Comparison of ENCODE assay signal across 13 cellular contexts in genomic region chr5:40384782-40385390, GRCh38.
DNase-seq lines count a peak whose midpoint lies in the region; ATAC-seq and TF ChIP-seq lines count a peak whose summit lies in the region.
"Had no signal": no experiment of that assay in that cellular context is flagged by ENCODE, and none has a peak within 500 bp of the region (broad histone marks: within the 10 kb centered on the region; RNA-seq: fewer than 3 reads in every experiment).

No MANE protein-coding gene starts in this region.

- no peak for TF ChIP-seq CTCF in PC-3 (conservative IDR thresholded peaks at IDR 0.05; ENCODE audit: low read depth, low read length)

- peaks cover 17% of the 10 kb centered on the region for H3F3A ChIP-seq in PC-3 (ENCODE audit: low read length, unreplicated experiment)

- no peak for DNase-seq in activated naive CD4-positive, alpha-beta T cell treated with anti-CD3 and anti-CD28 coated beads for 36 hours
- no peak for DNase-seq in activated naive CD4-positive, alpha-beta T cell treated with Interleukin-2 at 50 U/mL for 16 hours
- DNase-seq in PC-3 (peak; percentile 39), left colon (no peak)
- DNase-seq in central memory CD8-positive, alpha-beta T cell (ENCODE audit: low spot score in 2 of 2) = no peak
- no peak for DNase-seq in stimulated activated naive CD8-positive, alpha-beta T cell treated with anti-CD3 and anti-CD28 coated beads, Interleukin-15, amount 100 ng/mL, for 72 hours
- DNase-seq: amniotic stem cell, heart right ventricle had no signal

- H3K36me3 ChIP-seq in PC-3 (ENCODE audit: low read depth, low read length) = no peaks in the 10 kb centered on the region
- H3K36me3 ChIP-seq: heart right ventricle, suprapubic skin had no signal

- H3K27me3 ChIP-seq in PC-3 (ENCODE audit: low read length) = no peaks in the 10 kb centered on the region
- H3K27me3 ChIP-seq: heart right ventricle, suprapubic skin had no signal

- intact Hi-C loops in activated naive CD4-positive, alpha-beta T cell treated with anti-CD3 and anti-CD28 coated beads for 36 hours (cut with micrococcal nuclease) = loop anchor here (1.0 to 10.0 kb wide), 20 partner anchors 16 to 730 kb away; partner anchors contain the start of gene PTGER4
- intact Hi-C loops in PC-3 (cut with micrococcal nuclease) = loop anchor here (1.0 to 10.0 kb wide), 10 partner anchors 26 to 436 kb away; partner anchors contain the start of gene PTGER4
- intact Hi-C loops in left colon (cut with DNase I, micrococcal nuclease) = no loop called here

- peak overlapping the region; percentile 89 for H3K27ac ChIP-seq in PC-3 (ENCODE audit: low read length)
- H3K27ac ChIP-seq: suprapubic skin had no signal

- BruUV-seq in PC-3 (replicated peaks; lab: Mats Ljungman, UMichigan) = TSS peak; percentile 63

- H4K20me1 ChIP-seq in PC-3 (ENCODE audit: low read length) = no peaks in the 10 kb centered on the region

- H3K27me3 Mint-ChIP-seq in activated naive CD4-positive, alpha-beta T cell treated with anti-CD3 and anti-CD28 coated beads for 36 hours (ENCODE audit: low read depth) = no peaks in the 10 kb centered on the region
- H3K27me3 Mint-ChIP-seq in central memory CD8-positive, alpha-beta T cell = no peaks in the 10 kb centered on the region
- H3K27me3 Mint-ChIP-seq in stimulated activated naive CD8-positive, alpha-beta T cell treated with anti-CD3 and anti-CD28 coated beads, Interleukin-15, amount 100 ng/mL, for 72 hours = no peaks in the 10 kb centered on the region
- H3K27me3 Mint-ChIP-seq: memory B cell had no signal

- peaks cover 6% of the 10 kb centered on the region for H3K36me3 Mint-ChIP-seq in activated naive CD4-positive, alpha-beta T cell treated with anti-CD3 and anti-CD28 coated beads for 36 hours (ENCODE audit: low read depth)
- no peaks in the 10 kb centered on the region for H3K36me3 Mint-ChIP-seq in central memory CD8-positive, alpha-beta T cell (ENCODE audit: insufficient read depth)
- H3K36me3 Mint-ChIP-seq: memory B cell had no signal

- peaks cover 60% of the 10 kb centered on the region for H3K4me1 ChIP-seq in PC-3 (ENCODE audit: insufficient read depth, low read length)
- H3K4me1 ChIP-seq: suprapubic skin had no signal

- POLR2A ChIA-PET in PC-3 (lab: Charles Lee; ENCODE audit: unreplicated experiment) = interaction anchor here (0.7 kb wide), 1 partner anchor 73 kb away, joined by 4 read pairs; no protein-coding TSS in a partner anchor

- H3K9me3 Mint-ChIP-seq in activated naive CD4-positive, alpha-beta T cell treated with anti-CD3 and anti-CD28 coated beads for 36 hours = peaks cover 5% of the 10 kb centered on the region
- H3K9me3 Mint-ChIP-seq in central memory CD8-positive, alpha-beta T cell = no peaks in the 10 kb centered on the region
- peaks cover 6 to 7% of the 10 kb centered on the region in 2 donors for H3K9me3 Mint-ChIP-seq in stimulated activated naive CD8-positive, alpha-beta T cell treated with anti-CD3 and anti-CD28 coated beads, Interleukin-15, amount 100 ng/mL, for 72 hours
- H3K9me3 Mint-ChIP-seq: endodermal cell, memory B cell had no signal

- no peak for ATAC-seq in PC-3
- ATAC-seq in central memory CD8-positive, alpha-beta T cell (replicated peaks; ENCODE audit: extremely low read depth, poor library complexity, severe bottlenecking) = no peak
- no peak for ATAC-seq in stimulated activated naive CD8-positive, alpha-beta T cell treated with anti-CD3 and anti-CD28 coated beads, Interleukin-15, amount 100 ng/mL, for 72 hours
- no peak for ATAC-seq in left colon
- ATAC-seq in GM18867 (IDR thresholded peaks at IDR 0.05; ENCODE audit: unreplicated experiment) = no peak
- no peak for ATAC-seq in GM19324 (IDR thresholded peaks at IDR 0.05; ENCODE audit: low FRiP score, unreplicated experiment)

- H3K9me2 ChIP-seq in PC-3 (replicated peaks; ENCODE audit: low read length) = no peaks in the 10 kb centered on the region

- H3K27ac Mint-ChIP-seq in activated naive CD4-positive, alpha-beta T cell treated with anti-CD3 and anti-CD28 coated beads for 36 hours = peak overlapping the region; percentile 85
- H3K27ac Mint-ChIP-seq in central memory CD8-positive, alpha-beta T cell (ENCODE audit: low read depth) = peak overlapping the region; percentile 65
- H3K27ac Mint-ChIP-seq in stimulated activated naive CD8-positive, alpha-beta T cell treated with anti-CD3 and anti-CD28 coated beads, Interleukin-15, amount 100 ng/mL, for 72 hours = peak overlapping the region; percentile 24 to 60
- H3K27ac Mint-ChIP-seq: endodermal cell, memory B cell had no signal

- peak overlapping the region; percentile 48 for H3K9ac ChIP-seq in PC-3 (ENCODE audit: low read length)

- H3K9me3 ChIP-seq in PC-3 (ENCODE audit: low read length) = 0 out of 2 replicates have a peak, but pooled peaks cover 3% of the 10 kb centered on the region
- H3K9me3 ChIP-seq: suprapubic skin had no signal

- H2AFZ ChIP-seq in PC-3 (ENCODE audit: low read length) = no peak overlapping the region

- CTCF ChIA-PET in activated naive CD4-positive, alpha-beta T cell treated with anti-CD3 and anti-CD28 coated beads for 36 hours (lab: Charles Lee) = interaction anchor here (0.6 to 3.0 kb wide), 13 partner anchors 8 to 319 kb away, joined by 3 to 17 read pairs (median 4); no protein-coding TSS in a partner anchor
- CTCF ChIA-PET in PC-3 (lab: Charles Lee) = interaction anchor here (1.1 kb wide), 1 partner anchor 26 kb away, joined by 5 read pairs; no protein-coding TSS in a partner anchor

- H3K4me3 Mint-ChIP-seq in activated naive CD4-positive, alpha-beta T cell treated with anti-CD3 and anti-CD28 coated beads for 36 hours = peak overlapping the region; percentile 34
- H3K4me3 Mint-ChIP-seq in central memory CD8-positive, alpha-beta T cell = peak overlapping the region; percentile 4
- H3K4me3 Mint-ChIP-seq in stimulated activated naive CD8-positive, alpha-beta T cell treated with anti-CD3 and anti-CD28 coated beads, Interleukin-15, amount 100 ng/mL, for 72 hours = peak overlapping the region; percentile 47 to 80
- H3K4me3 Mint-ChIP-seq: endodermal cell, memory B cell had no signal

- no peaks in the 10 kb centered on the region for H3K79me2 ChIP-seq in PC-3 (ENCODE audit: low read length)

- H3K4me1 Mint-ChIP-seq in activated naive CD4-positive, alpha-beta T cell treated with anti-CD3 and anti-CD28 coated beads for 36 hours (ENCODE audit: low read depth) = peaks cover 86% of the 10 kb centered on the region
- peaks cover 56% of the 10 kb centered on the region for H3K4me1 Mint-ChIP-seq in central memory CD8-positive, alpha-beta T cell
- peaks cover 86% of the 10 kb centered on the region for H3K4me1 Mint-ChIP-seq in stimulated activated naive CD8-positive, alpha-beta T cell treated with anti-CD3 and anti-CD28 coated beads, Interleukin-15, amount 100 ng/mL, for 72 hours
- H3K4me1 Mint-ChIP-seq: endodermal cell had no signal

- H3K4me2 ChIP-seq in PC-3 (ENCODE audit: low read length) = peak overlapping the region; percentile 39

- H3K4me3 ChIP-seq in PC-3 (ENCODE audit: low read length) = peak overlapping the region; percentile 36; the same call in 1 of the 2 replicates
- H3K4me3 ChIP-seq: heart right ventricle, suprapubic skin had no signal

Comparison
In these comparisons a context has a peak if more than half of its experiments do, and no peak if none do; other contexts are left out.
1. H3K4me3 Mint-ChIP-seq: peak in every context shown above with its lines; median percentile 64 in stimulated activated naive CD8-positive, alpha-beta T cell treated with anti-CD3 and anti-CD28 coated beads, Interleukin-15, amount 100 ng/mL, for 72 hours; 34 in activated naive CD4-positive, alpha-beta T cell treated with anti-CD3 and anti-CD28 coated beads for 36 hours; 4 in central memory CD8-positive, alpha-beta T cell.
2. intact Hi-C loops: an anchor here in activated naive CD4-positive, alpha-beta T cell treated with anti-CD3 and anti-CD28 coated beads for 36 hours (1.0 to 10.0 kb wide) and PC-3 (1.0 to 10.0 kb wide); none called in left colon.